1 cellular context compared by ENCODE assay signal in genomic region chr12:23399402-23399933, GRCh38.
TF ChIP-seq lines count a peak whose summit lies in the region.

No MANE protein-coding gene starts in this region.

TF ChIP-seq in GM23338, 12 proteins besides CTCF, POLR2A, EP300 and RAD21 (continued from another document):
- no peak for TF ChIP-seq ZNF462 (CRISPR knock-in tag; IDR thresholded peaks at IDR 0.05)
